Comparison of ENCODE assay signal across 8 cellular contexts in the genomic region with DNA sequence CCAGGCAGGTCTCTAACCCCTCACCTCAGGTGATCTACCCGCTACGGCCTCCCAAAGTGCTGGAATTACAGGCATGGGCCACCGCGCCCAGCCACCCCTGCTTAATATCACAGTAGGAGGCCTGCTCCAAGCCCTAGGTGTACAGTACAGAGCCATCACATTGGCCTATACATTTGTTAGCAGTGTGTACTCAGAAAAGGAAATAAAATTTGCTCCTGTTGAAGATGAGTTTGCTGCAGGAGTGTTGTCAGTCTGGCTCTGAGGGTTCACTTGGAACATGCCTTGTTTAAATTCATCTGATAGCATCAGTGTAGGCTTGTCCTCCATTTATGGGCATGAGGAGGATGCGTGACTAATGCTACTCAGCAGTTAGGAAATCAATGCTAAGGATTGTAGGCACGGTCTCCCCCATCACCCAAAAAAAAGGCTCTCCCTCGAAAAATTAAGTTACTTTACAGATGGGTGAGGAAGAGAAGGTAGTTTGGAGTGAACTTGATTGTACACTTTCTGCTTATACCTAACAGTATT.
DNase-seq lines count a peak whose midpoint lies in the region; TF ChIP-seq lines count a peak whose summit lies in the region.
"Had no signal": no experiment of that assay in that cellular context is flagged by ENCODE, and none has a peak within 500 bp of the region (broad histone marks: within the 10 kb centered on the region; RNA-seq: fewer than 3 reads in every experiment).

No MANE protein-coding gene starts in this region.

- H3K27me3 ChIP-seq in tibial artery = no peaks in the 10 kb centered on the region

- no peaks in the 10 kb centered on the region for H3K36me3 ChIP-seq in tibial artery

- intact Hi-C loops in tibial artery (cut with DNase I; ENCODE audit: low total_unique reads) = loop anchor here (10.0 kb wide), 3 partner anchors 53 to 187 kb away; no protein-coding TSS in a partner anchor

- peaks cover 0 to 72% (median 45%) of the 10 kb centered on the region in 4 donors for H3K4me1 ChIP-seq in tibial artery

- DNase-seq in HFF-Myc (ENCODE audit: extremely low read depth, low read depth) = peak; percentile 71
- peak; percentile 50 for DNase-seq in glomerular visceral epithelial cell (ENCODE audit: extremely low spot score)
- DNase-seq in tibial artery = no peak
- DNase-seq in AML-193 (lab: John Stamatoyannopoulos, UW) = no peak
- no peak for DNase-seq in NCI-H2081 treated with DMSO at 0.1 percent for 48 hours (lab: John Stamatoyannopoulos, UW)
- no peak for DNase-seq in HPDE6-E6E7 (ENCODE audit: extremely low spot score)

- H3K27ac ChIP-seq in VCaP = peak overlapping the region; percentile 59
- H3K27ac ChIP-seq in tibial artery = peak overlapping the region; percentile 69 to 100
- H3K27ac ChIP-seq: KMS-11 had no signal

- TF ChIP-seq CTCF in HFF-Myc (IDR thresholded peaks at IDR 0.05; ENCODE audit: low read depth, low read length, missing control alignments) (no peak), VCaP (conservative IDR thresholded peaks at IDR 0.05) (no peak), tibial artery (IDR thresholded peaks at IDR 0.05) (no peak)

- no peaks in the 10 kb centered on the region for H3K9me3 ChIP-seq in tibial artery

- H3K4me3 ChIP-seq in HFF-Myc (replicated peaks; ENCODE audit: low read depth, low read length) (no peak overlapping the region), tibial artery (no peak overlapping the region)

Comparison
In these comparisons a context has a peak if more than half of its experiments do, and no peak if none do; other contexts are left out.
1. DNase-seq: peak in HFF-Myc (single experiment) and glomerular visceral epithelial cell (single experiment); none in tibial artery (0 of 2), AML-193 (0 of 2), NCI-H2081 treated with DMSO at 0.1 percent for 48 hours (single experiment) and HPDE6-E6E7 (single experiment).